7 cellular contexts compared by ENCODE assay signal in the genomic region with DNA sequence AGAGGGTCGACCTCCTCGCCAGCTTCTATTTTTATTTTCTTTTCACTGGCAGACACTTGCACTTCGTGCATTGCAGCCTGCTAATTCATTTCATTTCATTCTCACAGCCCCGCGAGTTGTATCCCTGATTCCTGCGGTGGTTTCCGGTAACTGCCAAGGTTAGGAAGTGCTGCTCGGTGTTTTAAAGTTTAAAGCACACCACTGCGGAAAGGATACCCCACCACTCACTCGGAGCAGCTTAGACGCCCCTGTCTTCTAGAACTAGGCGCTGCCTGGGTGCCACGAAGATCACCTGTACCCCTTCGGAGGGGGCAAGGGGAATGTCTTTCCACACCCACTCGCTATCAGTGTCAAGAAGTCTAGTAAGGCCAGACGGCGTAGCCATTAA. TPM values are rescaled to one million over a fixed set of nuclear protein-coding genes. Genes with fewer than 3 reads are reported as not detected.
DNase-seq lines count a peak whose midpoint lies in the region; ATAC-seq and TF ChIP-seq lines count a peak whose summit lies in the region.

No MANE protein-coding gene starts in this region.

- H3K27ac ChIP-seq in SJCRH30 (peak overlapping the region; percentile 11; the same call in 1 of the 2 replicates), mammary epithelial cell (ENCODE audit: insufficient read depth, low read depth, low read length) (peak overlapping the region; percentile 43), right lobe of liver (peak overlapping the region; percentile 56 to 84 (median 82))

- in situ Hi-C loops in mammary epithelial cell (cut with MboI; ENCODE audit: low sequenced_read_pairs in 2 of 2), result loop anchor here (10.0 to 25.0 kb wide), 3 partner anchors 179 to 637 kb away; no protein-coding TSS in a partner anchor

- H3K27ac Mint-ChIP-seq in stimulated activated naive CD8-positive, alpha-beta T cell treated with anti-CD3 and anti-CD28 coated beads, Interleukin-15, Interleukin-2, amounts not matched to agents 100 ng/mL and 50 ng/mL, for 24 hours, result peak overlapping the region; percentile 81

- H3K27me3 ChIP-seq in SJCRH30 (no peaks in the 10 kb centered on the region), mammary epithelial cell (ENCODE audit: insufficient read depth, low read length) (no peaks in the 10 kb centered on the region), right lobe of liver (no peaks in the 10 kb centered on the region)

- DNase-seq in SJCRH30 (peak in 1 of 2 experiments; percentile 41), mammary epithelial cell (peak; percentile 33), right lobe of liver (no peak), NK-92 (lab: John Stamatoyannopoulos, UW; ENCODE audit: unreplicated experiment) (no peak)

- H3K27me3 Mint-ChIP-seq in stimulated activated naive CD8-positive, alpha-beta T cell treated with anti-CD3 and anti-CD28 coated beads, Interleukin-15, Interleukin-2, amounts not matched to agents 100 ng/mL and 50 ng/mL, for 24 hours, result no peaks in the 10 kb centered on the region

- H3K9me3 Mint-ChIP-seq in stimulated activated naive CD8-positive, alpha-beta T cell treated with anti-CD3 and anti-CD28 coated beads, Interleukin-15, Interleukin-2, amounts not matched to agents 100 ng/mL and 50 ng/mL, for 24 hours, result no peaks in the 10 kb centered on the region

- peaks cover 24% of the 10 kb centered on the region for H3K4me1 Mint-ChIP-seq in stimulated activated naive CD8-positive, alpha-beta T cell treated with anti-CD3 and anti-CD28 coated beads, Interleukin-15, Interleukin-2, amounts not matched to agents 100 ng/mL and 50 ng/mL, for 24 hours (ENCODE audit: low read depth)

- H3K4me3 ChIP-seq in SJCRH30, result peak overlapping the region; percentile 93
- H3K4me3 ChIP-seq in mammary epithelial cell (replicated peaks in 1 of 3; ENCODE audit: insufficient read depth in 1 of 3, low read depth in 2 of 3, low read length in 3 of 3), result peak overlapping the region; percentile 71 to 98 (median 79)
- peak overlapping the region; percentile 89 to 100 (median 99) for H3K4me3 ChIP-seq in right lobe of liver

- no TSS peak for BruUV-seq in mammary epithelial cell (replicated peaks; lab: Mats Ljungman, UMichigan)

- no peak for TF ChIP-seq POLR2A in right lobe of liver (IDR thresholded peaks at IDR 0.05)

- H2AFZ ChIP-seq in mammary epithelial cell (ENCODE audit: low read depth, low read length), result peak overlapping the region; percentile 70

- no peaks in the 10 kb centered on the region for H3K36me3 Mint-ChIP-seq in stimulated activated naive CD8-positive, alpha-beta T cell treated with anti-CD3 and anti-CD28 coated beads, Interleukin-15, Interleukin-2, amounts not matched to agents 100 ng/mL and 50 ng/mL, for 24 hours (ENCODE audit: low read depth)

- ATAC-seq in GM18502 (IDR thresholded peaks at IDR 0.05; ENCODE audit: poor library complexity, unreplicated experiment) (peak; percentile 2), HG02870 (IDR thresholded peaks at IDR 0.05; ENCODE audit: unreplicated experiment) (peak; percentile 2), right lobe of liver (peak in 3 of 4 donors; percentile 4 to 12 (median 10))

- TF ChIP-seq CTCF in mammary epithelial cell (conservative IDR thresholded peaks at IDR 0.05 in 1 of 2, IDR thresholded peaks at IDR 0.05 in 1 of 2; ENCODE audit: extremely low read depth in 1 of 2, insufficient read depth in 1 of 2, low read depth in 1 of 2, low read length in 2 of 2), result no peak
- no peak for TF ChIP-seq CTCF in right lobe of liver (IDR thresholded peaks at IDR 0.05)

- intact Hi-C loops in mammary epithelial cell (cut with micrococcal nuclease) (loop anchor here (1.0 to 5.0 kb wide), 4 partner anchors 41 to 343 kb away; a partner anchor contains a TSS), right lobe of liver (cut with DNase I) (loop anchor here in 1 of 2 donors (10.0 kb wide), 1 partner anchor 189 kb away; no protein-coding TSS in a partner anchor)

- no peaks in the 10 kb centered on the region for H4K20me1 ChIP-seq in mammary epithelial cell (ENCODE audit: insufficient read depth, low read length)

- WGBS in mammary epithelial cell (ENCODE audit: low coverage, missing lambda C conversion rate), result under 1% methylated on average over 15 of the region's 17 CpGs
- 0% methylated on average over 15 of the region's 17 CpGs for WGBS in right lobe of liver (ENCODE audit: insufficient coverage, low coverage, low lambda C conversion rate, missing lambda C conversion rate)

- peak overlapping the region; percentile 64 for H3K9ac ChIP-seq in mammary epithelial cell (ENCODE audit: insufficient read depth, low read length)

- peaks cover 45% of the 10 kb centered on the region for H3K79me2 ChIP-seq in mammary epithelial cell (ENCODE audit: insufficient read depth, low read length)

- H3K9me3 ChIP-seq in SJCRH30 (replicated peaks) (no peaks in the 10 kb centered on the region), mammary epithelial cell (replicated peaks; ENCODE audit: insufficient read depth, low read length) (no peaks in the 10 kb centered on the region), right lobe of liver (no peaks in the 10 kb centered on the region)

- no peaks in the 10 kb centered on the region for H3K4me1 ChIP-seq in SJCRH30
- H3K4me1 ChIP-seq in mammary epithelial cell (ENCODE audit: insufficient read depth, low read length), result no peaks in the 10 kb centered on the region
- peaks cover 0 to 9% (median 0%) of the 10 kb centered on the region in 4 donors for H3K4me1 ChIP-seq in right lobe of liver

- peak overlapping the region; percentile 85 for H3K4me2 ChIP-seq in mammary epithelial cell (ENCODE audit: insufficient read depth, low read depth, low read length)

- dilution Hi-C loops in mammary epithelial cell (cut with HindIII; ENCODE audit: low sequenced_read_pairs), result no loop called here

- H3K36me3 ChIP-seq in SJCRH30 (peaks cover 9% of the 10 kb centered on the region; the same call in 1 of the 2 replicates), mammary epithelial cell (ENCODE audit: insufficient read depth, low read length) (peaks cover 3% of the 10 kb centered on the region), right lobe of liver (peaks cover 0 to 8% (median 0%) of the 10 kb centered on the region in 4 donors)

- peak overlapping the region; percentile 93 for H3K4me3 Mint-ChIP-seq in stimulated activated naive CD8-positive, alpha-beta T cell treated with anti-CD3 and anti-CD28 coated beads, Interleukin-15, Interleukin-2, amounts not matched to agents 100 ng/mL and 50 ng/mL, for 24 hours

- CTCF ChIA-PET in mammary epithelial cell (lab: Charles Lee; ENCODE audit: low non-redundant PET), result interaction anchor here (0.5 to 1.8 kb wide), 19 partner anchors 49 to 1869 kb away, joined by 3 to 33 read pairs (median 4); no protein-coding TSS in a partner anchor

RNA-seq across cellular contexts. Expression of a gene that starts 0.5 kb away (rescaled TPM):
- total RNA-seq in SJCRH30 (2014; rRNA removed; shearing (Covaris generic)), result 22.1 and 22.3 TPM in 2 replicates
- total RNA-seq in mammary epithelial cell (10 to 100 TPM; 19.9 to 32.2 TPM), right lobe of liver (1 to 10 TPM; 6.0 to 9.6 (median 7.5) TPM)
- polyA plus RNA-seq in mammary epithelial cell, result 13.1 TPM
- 4.2 TPM for polyA minus RNA-seq in mammary epithelial cell

RNA-seq across cellular contexts. Expression of a gene that starts 40.2 kb away (rescaled TPM):
- total RNA-seq in SJCRH30 (2014; rRNA removed; shearing (Covaris generic)), result 23.1 and 23.4 TPM in 2 replicates
- total RNA-seq in mammary epithelial cell (10 to 100 TPM; 18.7 to 23.8 TPM), right lobe of liver (10 to 100 TPM in 5 of 6 experiments, 1 to 10 TPM in 1; 8.7 to 21.1 (median 12.2) TPM)
- polyA plus RNA-seq in mammary epithelial cell, result 17.3 TPM
- 17.6 TPM for polyA minus RNA-seq in mammary epithelial cell

Comparison
In these comparisons a context has a peak if more than half of its experiments do, and no peak if none do; other contexts are left out.
1. H3K27ac ChIP-seq: peak in every context shown above with its lines; median percentile 82 in right lobe of liver; 43 in mammary epithelial cell; 11 in SJCRH30.